In genomic region chr9:137612741-137613142, GRCh38 we compare ENCODE assay signal across 12 cellular contexts. TPM values are rescaled to one million over a fixed set of nuclear protein-coding genes. Genes with fewer than 3 reads are reported as not detected.
A peak's percentile ranks its signal among the peaks of the same experiment; 100 is the strongest.
DNase-seq lines count a peak whose midpoint lies in the region; ATAC-seq and TF ChIP-seq lines count a peak whose summit lies in the region.
"Had no signal": no experiment of that assay in that cellular context is flagged by ENCODE, and none has a peak within 500 bp of the region (broad histone marks: within the 10 kb centered on the region; RNA-seq: fewer than 3 reads in every experiment).

No MANE protein-coding gene starts in this region.

- intact Hi-C loops in Right ventricle myocardium superior (cut with DNase I) (no loop called here), cardiac septum (cut with DNase I) (no loop called here), adrenal gland (cut with DNase I) (no loop called here)

- H3K4me1 Mint-ChIP-seq in chondrocyte (ENCODE audit: low read depth) (peaks cover 32% of the 10 kb centered on the region), nephron progenitor cell (peaks cover 26% of the 10 kb centered on the region)

- DNase-seq in Right ventricle myocardium superior, result no peak
- DNase-seq in cardiac septum (ENCODE audit: low spot score), result no peak
- DNase-seq in chondrocyte (ENCODE audit: low spot score), result no peak
- DNase-seq in nephron progenitor cell, result no peak
- DNase-seq in adrenal gland, result no peak
- no peak for DNase-seq in SK-N-DZ (ENCODE audit: low spot score)
- DNase-seq in stimulated activated CD4-positive, alpha-beta T cell treated with anti-CD3 and anti-CD28 coated beads, Interleukin-1b, Interleukin-23, amount 100 ng/mL, for 48 hours, result no peak
- DNase-seq: NCI-H524; occipital lobe; stimulated activated CD4-positive, alpha-beta T cell treated with anti-CD3 and anti-CD28 coated beads, Interleukin-4, amount 100 ng/mL, for 4 hours had no signal

- no peaks in the 10 kb centered on the region for H3K9me3 Mint-ChIP-seq in chondrocyte (ENCODE audit: low read depth)
- H3K9me3 Mint-ChIP-seq in nephron progenitor cell, result no peaks in the 10 kb centered on the region

- ATAC-seq in Right ventricle myocardium superior (ENCODE audit: poor library complexity), result peak; percentile 3

- TF ChIP-seq CTCF in chondrocyte (IDR thresholded peaks at IDR 0.05) (no peak), nephron progenitor cell (IDR thresholded peaks at IDR 0.05) (no peak), adrenal gland (IDR thresholded peaks at IDR 0.05) (no peak)

- H3K4me3 ChIP-seq in urinary bladder (ENCODE audit: low read depth, low read length), result no peak overlapping the region
- no peak overlapping the region for H3K4me3 ChIP-seq in adrenal gland
- H3K4me3 ChIP-seq: SK-N-MC had no signal

- H3K36me3 Mint-ChIP-seq in chondrocyte (ENCODE audit: low read depth) (peaks cover 2% of the 10 kb centered on the region), nephron progenitor cell (ENCODE audit: low read depth) (peaks cover 3% of the 10 kb centered on the region)

- H3K4me3 Mint-ChIP-seq in chondrocyte (ENCODE audit: unreplicated experiment), result no peak overlapping the region
- no peak overlapping the region for H3K4me3 Mint-ChIP-seq in nephron progenitor cell

- peak overlapping the region; percentile 89 for H3K27ac ChIP-seq in urinary bladder (ENCODE audit: low read depth)
- peak overlapping the region in 2 of 5 donors; percentile 23 to 78 for H3K27ac ChIP-seq in adrenal gland
- H3K27ac ChIP-seq: SK-N-MC had no signal

- H3K36me3 ChIP-seq in urinary bladder (ENCODE audit: insufficient read depth), result peaks cover 3% of the 10 kb centered on the region
- H3K36me3 ChIP-seq in adrenal gland (replicated peaks in 1 of 2), result peaks cover 0 to 20% of the 10 kb centered on the region in 2 donors

- no peaks in the 10 kb centered on the region for H3K27me3 ChIP-seq in adrenal gland

- 68% methylated on average over 8 of the region's 8 CpGs for WGBS in urinary bladder
- WGBS in adrenal gland, 4 donors, result 67 to 81% (median 77%) methylated on average over 5 to 8 of the region's 8 CpGs; no CpG with 5 or more reads in 1 of the 4 donors

- H3K4me1 ChIP-seq in urinary bladder (ENCODE audit: insufficient read depth), result no peaks in the 10 kb centered on the region
- H3K4me1 ChIP-seq in adrenal gland (replicated peaks in 1 of 2), result peaks cover 23 to 48% of the 10 kb centered on the region in 2 donors

- H3K9me3 ChIP-seq in adrenal gland (replicated peaks in 1 of 3), result no peaks in the 10 kb centered on the region

- H3K27ac Mint-ChIP-seq in chondrocyte (ENCODE audit: unreplicated experiment), result peak overlapping the region; percentile 89
- H3K27ac Mint-ChIP-seq in nephron progenitor cell, result peak overlapping the region; percentile 83

- H3K27me3 Mint-ChIP-seq in chondrocyte (ENCODE audit: low read depth) (no peaks in the 10 kb centered on the region), nephron progenitor cell (ENCODE audit: low read depth, poor library complexity) (peaks cover 4% of the 10 kb centered on the region)

- no peak for TF ChIP-seq POLR2A in adrenal gland (IDR thresholded peaks at IDR 0.05)

RNA-seq across cellular contexts. Expression of gene EHMT1, which starts 6.1 kb away (rescaled TPM):
- 31.2 TPM for total RNA-seq in Right ventricle myocardium superior
- 39.8 TPM for total RNA-seq in cardiac septum
- 59.6 to 92.3 TPM (median 61.0 TPM) in 3 replicates for total RNA-seq in chondrocyte
- 48.6 TPM for total RNA-seq in urinary bladder
- polyA plus RNA-seq in urinary bladder, result 44.7 TPM
- 100 to 1,000 TPM in 2 of 8 donors, 10 to 100 TPM in 6; 46.1 to 171 (median 73.8) TPM for total RNA-seq in adrenal gland
- 100 to 1,000 TPM in 1 of 3 donors, 10 to 100 TPM in 2; 42.0 to 107 (median 75.2) TPM for polyA plus RNA-seq in adrenal gland
- polyA plus RNA-seq in SK-N-DZ (2014; cell fraction: cytosol; rRNA removed), result 44.2 and 44.6 TPM in 2 replicates
- 119 and 149 TPM in 2 replicates for polyA plus RNA-seq in SK-N-DZ (2014; cell fraction: nucleus; rRNA removed)

RNA-seq across cellular contexts. Expression of gene ARRDC1, which starts 7.3 kb away (rescaled TPM):
- 15.7 TPM for total RNA-seq in Right ventricle myocardium superior
- 21.1 TPM for total RNA-seq in cardiac septum
- 24.5 to 27.3 TPM (median 27.2 TPM) in 3 replicates for total RNA-seq in chondrocyte
- 14.3 TPM for total RNA-seq in urinary bladder
- polyA plus RNA-seq in urinary bladder, result 37.5 TPM
- 10 to 100 TPM; 19.5 to 59.4 (median 35.7) TPM for total RNA-seq in adrenal gland
- 100 to 1,000 TPM in 2 of 3 donors, 10 to 100 TPM in 1; 14.1 to 194 (median 125) TPM for polyA plus RNA-seq in adrenal gland
- 15.9 and 21.1 TPM in 2 replicates for polyA plus RNA-seq in SK-N-DZ (2014; cell fraction: cytosol; rRNA removed)
- 72.2 and 94.4 TPM in 2 replicates for polyA plus RNA-seq in SK-N-DZ (2014; cell fraction: nucleus; rRNA removed)

RNA-seq across cellular contexts. Expression of gene ZMYND19, which starts 22.4 kb away (rescaled TPM):
- total RNA-seq in Right ventricle myocardium superior (12.0 TPM), cardiac septum (11.2 TPM), chondrocyte (32.5 to 34.8 TPM (median 33.0 TPM) in 3 replicates), urinary bladder (7.9 TPM), adrenal gland (10 to 100 TPM in 7 of 8 donors, 1 to 10 TPM in 1; 5.2 to 26.2 (median 15.1) TPM)
- polyA plus RNA-seq in urinary bladder (13.2 TPM), adrenal gland (10 to 100 TPM in 2 of 3 donors, 1 to 10 TPM in 1; 7.9 to 33.5 (median 33.2) TPM)
- 88.9 and 95.8 TPM in 2 replicates for polyA plus RNA-seq in SK-N-DZ (2014; cell fraction: cytosol; rRNA removed)
- 178 and 188 TPM in 2 replicates for polyA plus RNA-seq in SK-N-DZ (2014; cell fraction: nucleus; rRNA removed)

RNA-seq across cellular contexts. Expression of gene DPH7, which starts 34.0 kb away (rescaled TPM):
- total RNA-seq in Right ventricle myocardium superior, result 18.6 TPM
- total RNA-seq in cardiac septum, result 21.2 TPM
- 25.8 to 33.9 TPM (median 27.9 TPM) in 3 replicates for total RNA-seq in chondrocyte
- 21.2 TPM for total RNA-seq in urinary bladder
- polyA plus RNA-seq in urinary bladder, result 28.8 TPM
- total RNA-seq in adrenal gland, result 10 to 100 TPM; 20.0 to 39.4 (median 24.0) TPM
- polyA plus RNA-seq in adrenal gland, result 10 to 100 TPM; 17.2 to 88.3 (median 75.0) TPM
- 86.2 and 109 TPM in 2 replicates for polyA plus RNA-seq in SK-N-DZ (2014; cell fraction: cytosol; rRNA removed)
- 392 and 393 TPM in 2 replicates for polyA plus RNA-seq in SK-N-DZ (2014; cell fraction: nucleus; rRNA removed)
